ENCODE assay signal across 8 cellular contexts in genomic region chr14:34554540-34555250, GRCh38. TPM values are rescaled to one million over a fixed set of nuclear protein-coding genes. Genes with fewer than 3 reads are reported as not detected.
DNase-seq lines count a peak whose midpoint lies in the region; ATAC-seq and TF ChIP-seq lines count a peak whose summit lies in the region.

No MANE protein-coding gene starts in this region.

- H3K9me3 ChIP-seq in adipocyte (ENCODE audit: control insufficient read depth, low read length) (no peaks in the 10 kb centered on the region), mucosa of descending colon (no peaks in the 10 kb centered on the region), uterus (no peaks in the 10 kb centered on the region)

- no peak for TF ChIP-seq POLR2A in uterus (IDR thresholded peaks at IDR 0.05)

- intact Hi-C loops in mucosa of descending colon (cut with DNase I, micrococcal nuclease) (no loop called here), uterus (cut with DNase I; ENCODE audit: low total_unique reads) (no loop called here)

- H3K36me3 ChIP-seq in adipocyte (ENCODE audit: control insufficient read depth, insufficient read depth, low read length, severe bottlenecking) (no peaks in the 10 kb centered on the region), mucosa of descending colon (ENCODE audit: low read depth) (no peaks in the 10 kb centered on the region), uterus (no peaks in the 10 kb centered on the region)

- H3K4me3 ChIP-seq in adipocyte (ENCODE audit: low read length) (no peak overlapping the region), mucosa of descending colon (no peak overlapping the region), uterus (no peak overlapping the region)

- ATAC-seq in mucosa of descending colon (no peak), HG02623 (IDR thresholded peaks at IDR 0.05; ENCODE audit: unreplicated experiment) (no peak), GM21367 (IDR thresholded peaks at IDR 0.05; ENCODE audit: unreplicated experiment) (no peak), GM18907 (IDR thresholded peaks at IDR 0.05; ENCODE audit: unreplicated experiment) (no peak)

- H3K4me1 ChIP-seq in adipocyte (ENCODE audit: control insufficient read depth, insufficient read depth, low read length): no peaks in the 10 kb centered on the region
- peaks cover 5% of the 10 kb centered on the region for H3K4me1 ChIP-seq in mucosa of descending colon (ENCODE audit: low read depth)
- H3K4me1 ChIP-seq in uterus: no peaks in the 10 kb centered on the region

- peak overlapping the region; percentile 50 to 75 for H3K27ac ChIP-seq in uterus

- H3K9ac ChIP-seq in adipocyte (ENCODE audit: low read length): no peak overlapping the region

- no peak for TF ChIP-seq CTCF in mucosa of descending colon (IDR thresholded peaks at IDR 0.05)
- TF ChIP-seq CTCF in uterus (IDR thresholded peaks at IDR 0.05): no peak

- no peaks in the 10 kb centered on the region for H3K27me3 ChIP-seq in adipocyte (replicated peaks; ENCODE audit: control insufficient read depth, insufficient read depth, low read length)
- H3K27me3 ChIP-seq in uterus: no peaks in the 10 kb centered on the region

- peak; percentile 15 for DNase-seq in stimulated activated CD4-positive, alpha-beta T cell treated with anti-CD3 and anti-CD28 coated beads, Interleukin-4, amount 100 ng/mL, for 24 hours
- DNase-seq in stimulated activated CD4-positive, alpha-beta T cell treated with anti-CD3 and anti-CD28 coated beads, Interleukin-4, amount 100 ng/mL, for 4 hours: no peak
- DNase-seq in adipocyte (ENCODE audit: low read depth) (peak; percentile 12), mucosa of descending colon (peak; percentile 12 to 24 (median 20)), uterus (no peak)

RNA-seq across cellular contexts. Expression of gene EAPP, which starts 15.2 kb away (rescaled TPM):
- total RNA-seq in mucosa of descending colon: 10 to 100 TPM; 43.4 to 78.0 (median 66.0) TPM
- total RNA-seq in uterus: 10 to 100 TPM; 36.1 to 68.8 (median 48.9) TPM

Comparison
In these comparisons a context has a peak if more than half of its experiments do, and no peak if none do; other contexts are left out.
1. DNase-seq: peak in stimulated activated CD4-positive, alpha-beta T cell treated with anti-CD3 and anti-CD28 coated beads, Interleukin-4, amount 100 ng/mL, for 24 hours (single experiment), adipocyte (single experiment) and mucosa of descending colon (3 of 3); none in stimulated activated CD4-positive, alpha-beta T cell treated with anti-CD3 and anti-CD28 coated beads, Interleukin-4, amount 100 ng/mL, for 4 hours (0 of 2) and uterus (0 of 2).